ENCODE assay signal across 1 cellular context in genomic region chr12:113242018-113242418, GRCh38.
TF ChIP-seq lines count a peak whose summit lies in the region.

No MANE protein-coding gene starts in this region.

TF ChIP-seq in HepG2, 621 proteins besides CTCF, POLR2A, EP300 and RAD21:
- no peak for TF ChIP-seq ZNF282 (IDR thresholded peaks at IDR 0.05; ENCODE audit: partially characterized antibody)
- TF ChIP-seq ZNF260 (CRISPR knock-in tag; IDR thresholded peaks at IDR 0.05; ENCODE audit: borderline replicate concordance, low read depth), result no peak
- peak; percentile 67; the same call in 1 of the 2 replicates for TF ChIP-seq ZNF768 (CRISPR knock-in tag; IDR thresholded peaks at IDR 0.05)
- TF ChIP-seq GATAD2A (CRISPR knock-in tag; IDR thresholded peaks at IDR 0.05), result no peak
- TF ChIP-seq ZNF207 (IDR thresholded peaks at IDR 0.05; ENCODE audit: borderline replicate concordance), result no peak
